In the genomic region with DNA sequence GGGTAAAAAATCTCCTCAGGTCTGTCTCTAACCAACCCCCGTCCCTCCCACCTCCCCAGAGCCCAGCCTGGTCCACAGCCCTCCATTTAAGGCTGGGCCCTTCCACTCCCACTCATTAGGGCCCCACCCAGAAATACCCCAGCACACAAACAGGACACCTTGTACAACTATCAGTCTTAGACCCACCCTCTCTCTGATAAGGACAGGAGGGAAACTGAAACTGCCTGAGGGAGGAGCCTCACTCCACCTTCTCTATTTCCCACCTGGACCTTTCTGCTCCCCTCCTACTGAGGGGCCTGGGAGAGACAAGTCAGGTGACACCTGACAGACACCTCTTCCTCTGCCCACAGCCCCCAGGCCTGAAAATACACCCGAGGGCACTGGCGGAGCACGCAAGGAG, we compare ENCODE assay signal across 10 cellular contexts.
A peak's percentile ranks its signal among the peaks of the same experiment; 100 is the strongest.
DNase-seq lines count a peak whose midpoint lies in the region; ATAC-seq, FAIRE-seq and TF ChIP-seq lines count a peak whose summit lies in the region.
"Had no signal": no experiment of that assay in that cellular context is flagged by ENCODE, and none has a peak within 500 bp of the region (broad histone marks: within the 10 kb centered on the region; RNA-seq: fewer than 3 reads in every experiment).

No MANE protein-coding gene starts in this region.

- no peak overlapping the region for H2BK15ac ChIP-seq in mesendoderm (replicated peaks; ENCODE audit: low read depth)

- no peak overlapping the region for H3K18ac ChIP-seq in mesendoderm (ENCODE audit: low read length)

- H3K27me3 ChIP-seq in GM23338 (ENCODE audit: insufficient read depth) (peaks cover 56% of the 10 kb centered on the region), OCI-LY3 (ENCODE audit: low read depth, low read length) (peaks cover 86% of the 10 kb centered on the region), mesendoderm (ENCODE audit: insufficient read depth, low read length, poor library complexity) (no peaks in the 10 kb centered on the region)

- H3K4me2 ChIP-seq in GM23338 (peak overlapping the region; percentile 96), OCI-LY3 (ENCODE audit: low read length) (peak overlapping the region; percentile 90), mesendoderm (ENCODE audit: low read length) (no peak overlapping the region)

- H3K9me2 ChIP-seq in GM23338 (ENCODE audit: insufficient read depth) = no peaks in the 10 kb centered on the region

- peak overlapping the region; percentile 83 for H3K4me3 Mint-ChIP-seq in GM23338

- no peak for TF ChIP-seq CTCF in GM23338 (conservative IDR thresholded peaks at IDR 0.05; ENCODE audit: low read depth in 2 of 2)
- no peak for TF ChIP-seq CTCF in OCI-LY3 (IDR thresholded peaks at IDR 0.05; ENCODE audit: low read depth, low read length)

- no peak overlapping the region for H4K8ac ChIP-seq in mesendoderm (ENCODE audit: low read depth, low read length)

- H3K23ac ChIP-seq in mesendoderm (ENCODE audit: low read length) = no peak overlapping the region

- no peak overlapping the region for H4K5ac ChIP-seq in mesendoderm (ENCODE audit: low read length)

- no peak overlapping the region for H3K27ac Mint-ChIP-seq in GM23338
- H3K27ac Mint-ChIP-seq: effector memory CD8-positive, alpha-beta T cell had no signal

- H3F3A ChIP-seq in GM23338 (replicated peaks; ENCODE audit: low read depth) = peaks cover 8% of the 10 kb centered on the region

- DNase-seq in GM12892 (ENCODE audit: insufficient read length) (no peak), GM23338 (ENCODE audit: low spot score) (no peak), mesendoderm (peak; percentile 27), NCI-H2029 (lab: John Stamatoyannopoulos, UW) (no peak), H4 (ENCODE audit: low spot score) (no peak), NCI-H2227 treated with DMSO at 0.1 percent for 48 hours (lab: John Stamatoyannopoulos, UW) (no peak), OCI-M1 (lab: John Stamatoyannopoulos, UW) (no peak)
- DNase-seq: effector memory CD8-positive, alpha-beta T cell; IMR-90 had no signal

- H3K9ac ChIP-seq in OCI-LY3 (ENCODE audit: low read length) (peak overlapping the region; percentile 20; the same call in 1 of the 2 replicates), mesendoderm (ENCODE audit: low read length) (no peak overlapping the region)

- peaks cover 43% of the 10 kb centered on the region for H3K27me3 Mint-ChIP-seq in GM23338 (ENCODE audit: insufficient read depth, low read depth, poor library complexity)

- H3K4me1 ChIP-seq in GM23338 (ENCODE audit: insufficient read depth) (peaks cover 37% of the 10 kb centered on the region), OCI-LY3 (ENCODE audit: low read length) (peaks cover 17% of the 10 kb centered on the region), mesendoderm (ENCODE audit: control insufficient read depth, low read depth, low read length) (peaks cover 24% of the 10 kb centered on the region)

- H3K79me2 ChIP-seq in GM23338 (replicated peaks; ENCODE audit: insufficient read depth) (no peaks in the 10 kb centered on the region; the same call in 1 of the 2 replicates), OCI-LY3 (ENCODE audit: low read length) (no peaks in the 10 kb centered on the region), mesendoderm (ENCODE audit: control insufficient read depth, insufficient read depth, low read length) (no peaks in the 10 kb centered on the region)

- ATAC-seq in GM23338 = no peak
- ATAC-seq: effector memory CD8-positive, alpha-beta T cell had no signal

- TF ChIP-seq POLR2A in GM12892 (IDR thresholded peaks at IDR 0.05; ENCODE audit: low read depth, low read length) = no peak

- no peak overlapping the region for H2BK5ac ChIP-seq in mesendoderm (ENCODE audit: low read length)

- H3K36me3 Mint-ChIP-seq in GM23338 (ENCODE audit: low read depth) = no peaks in the 10 kb centered on the region; the same call in 2 of the 3 replicates

- FAIRE-seq in GM12892 (lab: Jason Lieb, UNC) = peak; percentile 80

- H3K79me1 ChIP-seq in mesendoderm (ENCODE audit: low read length) = no peaks in the 10 kb centered on the region

- peaks cover 38% of the 10 kb centered on the region for H3K4me1 Mint-ChIP-seq in GM23338

- no peak overlapping the region for H2AFZ ChIP-seq in GM23338
- no peak overlapping the region for H2AFZ ChIP-seq in OCI-LY3 (ENCODE audit: low read depth, low read length)

- no CpG with 5 or more reads among the region's 4 CpGs for WGBS in mesendoderm (ENCODE audit: extremely low coverage, insufficient coverage, low lambda C conversion rate)

- no peak overlapping the region for H3K4ac ChIP-seq in mesendoderm (ENCODE audit: low read depth, low read length)

- no peak overlapping the region for H3K56ac ChIP-seq in mesendoderm (ENCODE audit: low read length)

- H3K36me3 ChIP-seq in GM23338 (ENCODE audit: insufficient read depth) (no peaks in the 10 kb centered on the region), OCI-LY3 (replicated peaks; ENCODE audit: low read depth, low read length) (no peaks in the 10 kb centered on the region), mesendoderm (ENCODE audit: control insufficient read depth, insufficient read depth, low read length) (no peaks in the 10 kb centered on the region)

- H4K20me1 ChIP-seq in GM23338 (replicated peaks; ENCODE audit: insufficient read depth) (peaks cover 38% of the 10 kb centered on the region), OCI-LY3 (ENCODE audit: insufficient read depth, low read length) (peaks cover 34% of the 10 kb centered on the region)

- H3K27ac ChIP-seq in GM23338 (ENCODE audit: low read depth) (no peak overlapping the region), OCI-LY3 (ENCODE audit: low read length) (no peak overlapping the region), mesendoderm (ENCODE audit: low read depth, low read length) (no peak overlapping the region)

- H3K4me3 ChIP-seq in GM23338 = peak overlapping the region; percentile 83
- peak overlapping the region; percentile 75 for H3K4me3 ChIP-seq in OCI-LY3 (ENCODE audit: low read length)
- no peak overlapping the region for H3K4me3 ChIP-seq in mesendoderm (ENCODE audit: low read length)

- no peaks in the 10 kb centered on the region for H3K9me3 Mint-ChIP-seq in GM23338
- H3K9me3 Mint-ChIP-seq: effector memory CD8-positive, alpha-beta T cell had no signal

- H3K9me3 ChIP-seq in OCI-LY3 (ENCODE audit: insufficient read depth, low read length) = no peaks in the 10 kb centered on the region

- no peak overlapping the region for H2AK5ac ChIP-seq in mesendoderm (ENCODE audit: low read length)

- no peak overlapping the region for H2BK120ac ChIP-seq in mesendoderm (ENCODE audit: low read depth, low read length)

TF ChIP-seq in GM23338, 12 proteins besides CTCF, POLR2A, EP300 and RAD21 (continues in another document):
- no peak for TF ChIP-seq CREB1 (CRISPR knock-in tag; IDR thresholded peaks at IDR 0.05; ENCODE audit: low read depth)
- TF ChIP-seq STAT1 (IDR thresholded peaks at IDR 0.05; ENCODE audit: unreplicated experiment) = no peak
- no peak for TF ChIP-seq ZNF331 (CRISPR knock-in tag; IDR thresholded peaks at IDR 0.05; ENCODE audit: low read depth)
- no peak for TF ChIP-seq ZNF114 (CRISPR knock-in tag; IDR thresholded peaks at IDR 0.05)
- TF ChIP-seq EZH2 (IDR thresholded peaks at IDR 0.05; ENCODE audit: low read depth, unreplicated experiment) = no peak
- no peak for TF ChIP-seq NANOG (IDR thresholded peaks at IDR 0.05; ENCODE audit: borderline replicate concordance)
- TF ChIP-seq, protein P1, sequence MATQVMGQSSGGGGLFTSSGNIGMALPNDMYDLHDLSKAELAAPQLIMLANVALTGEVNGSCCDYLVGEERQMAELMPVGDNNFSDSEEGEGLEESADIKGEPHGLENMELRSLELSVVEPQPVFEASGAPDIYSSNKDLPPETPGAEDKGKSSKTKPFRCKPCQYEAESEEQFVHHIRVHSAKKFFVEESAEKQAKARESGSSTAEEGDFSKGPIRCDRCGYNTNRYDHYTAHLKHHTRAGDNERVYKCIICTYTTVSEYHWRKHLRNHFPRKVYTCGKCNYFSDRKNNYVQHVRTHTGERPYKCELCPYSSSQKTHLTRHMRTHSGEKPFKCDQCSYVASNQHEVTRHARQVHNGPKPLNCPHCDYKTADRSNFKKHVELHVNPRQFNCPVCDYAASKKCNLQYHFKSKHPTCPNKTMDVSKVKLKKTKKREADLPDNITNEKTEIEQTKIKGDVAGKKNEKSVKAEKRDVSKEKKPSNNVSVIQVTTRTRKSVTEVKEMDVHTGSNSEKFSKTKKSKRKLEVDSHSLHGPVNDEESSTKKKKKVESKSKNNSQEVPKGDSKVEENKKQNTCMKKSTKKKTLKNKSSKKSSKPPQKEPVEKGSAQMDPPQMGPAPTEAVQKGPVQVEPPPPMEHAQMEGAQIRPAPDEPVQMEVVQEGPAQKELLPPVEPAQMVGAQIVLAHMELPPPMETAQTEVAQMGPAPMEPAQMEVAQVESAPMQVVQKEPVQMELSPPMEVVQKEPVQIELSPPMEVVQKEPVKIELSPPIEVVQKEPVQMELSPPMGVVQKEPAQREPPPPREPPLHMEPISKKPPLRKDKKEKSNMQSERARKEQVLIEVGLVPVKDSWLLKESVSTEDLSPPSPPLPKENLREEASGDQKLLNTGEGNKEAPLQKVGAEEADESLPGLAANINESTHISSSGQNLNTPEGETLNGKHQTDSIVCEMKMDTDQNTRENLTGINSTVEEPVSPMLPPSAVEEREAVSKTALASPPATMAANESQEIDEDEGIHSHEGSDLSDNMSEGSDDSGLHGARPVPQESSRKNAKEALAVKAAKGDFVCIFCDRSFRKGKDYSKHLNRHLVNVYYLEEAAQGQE (IDR thresholded peaks at IDR 0.05; ENCODE audit: unreplicated experiment) = no peak
- TF ChIP-seq JUNB (IDR thresholded peaks at IDR 0.05; ENCODE audit: unreplicated experiment) = no peak
